19 cellular contexts compared by ENCODE assay signal in the genomic region with DNA sequence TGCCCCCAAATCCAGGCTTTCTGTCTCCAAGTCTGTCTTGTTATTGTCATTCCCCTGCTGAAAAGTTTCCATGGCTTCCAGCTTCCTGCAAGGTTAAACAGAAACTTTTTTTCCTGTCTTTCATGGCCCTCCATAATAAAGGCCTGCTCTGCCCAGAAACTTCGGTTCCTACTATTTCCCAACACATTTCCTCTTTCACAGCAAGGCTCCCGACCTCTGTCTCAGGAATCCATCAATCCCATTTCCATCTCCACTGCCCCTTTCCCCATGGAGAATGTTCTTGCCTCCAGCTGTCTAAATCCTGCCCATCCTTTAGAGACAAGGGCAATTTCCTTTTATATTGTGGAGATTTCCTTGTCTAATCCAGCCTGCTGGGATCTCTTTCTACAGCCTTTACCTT.
DNase-seq lines count a peak whose midpoint lies in the region; ATAC-seq and TF ChIP-seq lines count a peak whose summit lies in the region.
"Had no signal": no experiment of that assay in that cellular context is flagged by ENCODE, and none has a peak within 500 bp of the region (broad histone marks: within the 10 kb centered on the region; RNA-seq: fewer than 3 reads in every experiment).

No MANE protein-coding gene starts in this region.

- POLR2A ChIA-PET in activated CD4-positive, alpha-beta T cell treated with anti-CD3 and anti-CD28 coated beads, Interleukin-2, amount 10 ng/mL, durations not matched to agents 7 days and 5 days (lab: Charles Lee), result no interaction called here

- intact Hi-C loops in gastrocnemius medialis (cut with DNase I; ENCODE audit: low total_unique reads), result loop anchor here (5.0 to 10.0 kb wide), 2 partner anchors 387 to 554 kb away; no protein-coding TSS in a partner anchor

- H3K36me3 ChIP-seq in SK-N-MC (ENCODE audit: insufficient read depth, low read length), result no peaks in the 10 kb centered on the region
- H3K36me3 ChIP-seq in iPS-18a (ENCODE audit: control insufficient read depth, low read depth, low read length), result no peaks in the 10 kb centered on the region
- H3K36me3 ChIP-seq in gastrocnemius medialis, result no peaks in the 10 kb centered on the region
- H3K36me3 ChIP-seq: adrenal gland, BLaER1, WERI-Rb-1 had no signal

- H3K9ac ChIP-seq in SK-N-MC (ENCODE audit: insufficient read length) (no peak overlapping the region), iPS-18a (ENCODE audit: low read length) (no peak overlapping the region)
- H3K9ac ChIP-seq: BLaER1 had no signal

- in situ Hi-C loops in gastrocnemius medialis (cut with MboI; ENCODE audit: low sequenced_read_pairs in 4 of 4), result loop anchor here in 2 of 4 donors (10.0 to 25.0 kb wide), 3 partner anchors 184 to 607 kb away; partner anchors contain the start of gene JARID2 (in 1 of the 2)

- DNase-seq in activated CD4-positive, alpha-beta T cell treated with anti-CD3 and anti-CD28 coated beads, Interleukin-2, amount 10 ng/mL, durations not matched to agents 7 days and 5 days, result no peak
- DNase-seq in activated CD4-positive, alpha-beta T cell treated with anti-CD3 and anti-CD28 coated beads, Interleukin-2, amount 50 U/mL, for 1 hour, result no peak
- no peak for DNase-seq in SK-N-MC (ENCODE audit: low read depth, low spot score)
- no peak for DNase-seq in gastrocnemius medialis
- no peak for DNase-seq in HT-29 (ENCODE audit: low spot score)
- no peak for DNase-seq in pons (ENCODE audit: low spot score)
- DNase-seq: 8988T; effector CD4-positive, alpha-beta T cell; NCI-H1105; NCI-H2107; NCI-H524 treated with DMSO at 0.1 percent for 48 hours; SIG-M5 had no signal

- TF ChIP-seq POLR2A in gastrocnemius medialis (IDR thresholded peaks at IDR 0.05), result no peak

- H3K4me1 Mint-ChIP-seq in activated CD4-positive, alpha-beta T cell treated with anti-CD3 and anti-CD28 coated beads, Interleukin-2, amount 10 ng/mL, durations not matched to agents 7 days and 5 days, result peaks cover 30% of the 10 kb centered on the region

- H3K9me3 ChIP-seq in SK-N-MC (ENCODE audit: low read depth, low read length), result no peaks in the 10 kb centered on the region
- H3K9me3 ChIP-seq in iPS-18a (ENCODE audit: control insufficient read depth, low read depth, low read length), result no peaks in the 10 kb centered on the region
- H3K9me3 ChIP-seq in gastrocnemius medialis, result no peaks in the 10 kb centered on the region
- H3K9me3 ChIP-seq: adrenal gland had no signal

- no peaks in the 10 kb centered on the region for H3K36me3 Mint-ChIP-seq in activated CD4-positive, alpha-beta T cell treated with anti-CD3 and anti-CD28 coated beads, Interleukin-2, amount 10 ng/mL, durations not matched to agents 7 days and 5 days (ENCODE audit: low read depth)

- no peak overlapping the region for H3K4me3 ChIP-seq in SK-N-MC
- no peak overlapping the region for H3K4me3 ChIP-seq in iPS-18a (ENCODE audit: low read length)
- no peak overlapping the region for H3K4me3 ChIP-seq in gastrocnemius medialis
- H3K4me3 ChIP-seq: adrenal gland, BLaER1 had no signal

- H3K9me3 Mint-ChIP-seq in activated CD4-positive, alpha-beta T cell treated with anti-CD3 and anti-CD28 coated beads, Interleukin-2, amount 10 ng/mL, durations not matched to agents 7 days and 5 days, result no peaks in the 10 kb centered on the region
- H3K9me3 Mint-ChIP-seq: activated T-helper 1 cell treated with anti-CD3 and anti-CD28 coated beads, Interleukin-12 subunit alpha, Interleukin-12 subunit beta, Interleukin-2, Interleukin-4 antibody, amounts not matched to agents 30 ng/mL and 10 ng/mL and 1 ng/mL, durations not matched to agents 14 hours and 24 hours and 36 hours had no signal

- TF ChIP-seq CTCF in gastrocnemius medialis (IDR thresholded peaks at IDR 0.05 in 4 of 5, conservative IDR thresholded peaks at IDR 0.05 in 1 of 5), result no peak

- CTCF ChIA-PET in activated CD4-positive, alpha-beta T cell treated with anti-CD3 and anti-CD28 coated beads, Interleukin-2, amount 10 ng/mL, durations not matched to agents 7 days and 5 days (lab: Charles Lee), result interaction anchor here (0.6 kb wide), 1 partner anchor 625 kb away, joined by 4 read pairs; no protein-coding TSS in a partner anchor

- H3K27me3 ChIP-seq in iPS-18a (ENCODE audit: control insufficient read depth, insufficient read depth, low read length) (no peaks in the 10 kb centered on the region), gastrocnemius medialis (no peaks in the 10 kb centered on the region)
- H3K27me3 ChIP-seq: adrenal gland, BLaER1 had no signal

- no peaks in the 10 kb centered on the region for H3K27me3 Mint-ChIP-seq in activated CD4-positive, alpha-beta T cell treated with anti-CD3 and anti-CD28 coated beads, Interleukin-2, amount 10 ng/mL, durations not matched to agents 7 days and 5 days

- H3K4me1 ChIP-seq in iPS-18a (ENCODE audit: control insufficient read depth, low read depth, low read length), result peaks cover 39% of the 10 kb centered on the region
- H3K4me1 ChIP-seq in gastrocnemius medialis, result peaks cover 48 to 72% of the 10 kb centered on the region in 2 donors

- ATAC-seq in gastrocnemius medialis (no peak), HG02938 (IDR thresholded peaks at IDR 0.05; ENCODE audit: unreplicated experiment) (no peak)

- H3K27ac ChIP-seq in SK-N-MC, result peak overlapping the region; percentile 8; the same call in 1 of the 2 replicates
- H3K27ac ChIP-seq in iPS-18a (ENCODE audit: low read length), result peak overlapping the region; percentile 26
- peak overlapping the region; percentile 30 to 86 (median 56) for H3K27ac ChIP-seq in gastrocnemius medialis
- H3K27ac ChIP-seq: BLaER1, WERI-Rb-1 had no signal

- no peak overlapping the region for H3K4me3 Mint-ChIP-seq in activated CD4-positive, alpha-beta T cell treated with anti-CD3 and anti-CD28 coated beads, Interleukin-2, amount 10 ng/mL, durations not matched to agents 7 days and 5 days
- H3K4me3 Mint-ChIP-seq: activated T-helper 1 cell treated with anti-CD3 and anti-CD28 coated beads, Interleukin-12 subunit alpha, Interleukin-12 subunit beta, Interleukin-2, Interleukin-4 antibody, amounts not matched to agents 30 ng/mL and 10 ng/mL and 1 ng/mL, durations not matched to agents 14 hours and 24 hours and 36 hours had no signal

- peak overlapping the region; percentile 38 for H3K27ac Mint-ChIP-seq in activated CD4-positive, alpha-beta T cell treated with anti-CD3 and anti-CD28 coated beads, Interleukin-2, amount 10 ng/mL, durations not matched to agents 7 days and 5 days
- H3K27ac Mint-ChIP-seq: activated T-helper 1 cell treated with anti-CD3 and anti-CD28 coated beads, Interleukin-12 subunit alpha, Interleukin-12 subunit beta, Interleukin-2, Interleukin-4 antibody, amounts not matched to agents 30 ng/mL and 10 ng/mL and 1 ng/mL, durations not matched to agents 14 hours and 24 hours and 36 hours; progenitor cell of endocrine pancreas had no signal
